Comparison of ENCODE assay signal across 8 cellular contexts in the genomic region with DNA sequence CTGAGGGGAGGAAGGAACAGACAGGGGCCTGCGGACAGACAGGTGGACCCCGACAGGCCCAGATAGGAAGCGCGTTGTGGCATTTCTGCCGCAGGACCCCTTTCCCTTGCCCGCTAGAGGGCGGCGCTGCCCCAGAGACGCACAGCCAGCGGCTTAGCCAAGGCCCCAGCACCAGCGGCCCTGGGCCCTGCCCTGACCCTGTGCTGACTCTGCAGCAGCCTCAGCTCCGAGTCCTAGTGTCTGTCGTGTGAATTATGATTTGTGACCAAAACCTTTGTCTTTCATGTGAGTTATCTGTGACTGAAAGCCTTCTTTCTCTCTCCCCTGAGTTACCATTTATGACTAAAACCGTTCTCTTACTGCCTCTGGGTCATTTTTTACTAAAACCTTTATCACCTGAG. TPM values are rescaled to one million over a fixed set of nuclear protein-coding genes. Genes with fewer than 3 reads are reported as not detected.
A peak's percentile ranks its signal among the peaks of the same experiment; 100 is the strongest.
DNase-seq lines count a peak whose midpoint lies in the region; ATAC-seq, FAIRE-seq and TF ChIP-seq lines count a peak whose summit lies in the region.

No MANE protein-coding gene starts in this region.

- no peak overlapping the region for H4K5ac ChIP-seq in mesendoderm (ENCODE audit: low read length)

- TF ChIP-seq EP300 in A549 (IDR thresholded peaks at IDR 0.05), result no peak

- no peak overlapping the region for H3K9ac ChIP-seq in mesendoderm (ENCODE audit: low read length)

- ATAC-seq in A549 (peak; percentile 96 to 99), HG03378 (IDR thresholded peaks at IDR 0.05; ENCODE audit: unreplicated experiment) (peak; percentile 65)

- peaks cover 7% of the 10 kb centered on the region for H3K27me3 ChIP-seq in mesendoderm (ENCODE audit: insufficient read depth, low read length, poor library complexity)

- no peak overlapping the region for H3K4me3 Mint-ChIP-seq in activated CD4-positive, alpha-beta memory T cell treated with anti-CD3 and anti-CD28 coated beads for 36 hours

- H2BK15ac ChIP-seq in mesendoderm (replicated peaks; ENCODE audit: low read depth), result no peak overlapping the region

- peak; percentile 93 for TF ChIP-seq CTCF in A549 (IDR thresholded peaks at IDR 0.05)

- TF ChIP-seq POLR2A in A549 (IDR thresholded peaks at IDR 0.05; ENCODE audit: low read length), result no peak

- H3K4me1 ChIP-seq in A549, result peaks cover 13% of the 10 kb centered on the region
- H3K4me1 ChIP-seq in mesendoderm (ENCODE audit: control insufficient read depth, low read depth, low read length), result peaks cover 6% of the 10 kb centered on the region

- H3K27me3 Mint-ChIP-seq in activated CD4-positive, alpha-beta memory T cell treated with anti-CD3 and anti-CD28 coated beads for 36 hours, result peaks cover 24% of the 10 kb centered on the region

- no peak overlapping the region for H3K4me2 ChIP-seq in A549
- H3K4me2 ChIP-seq in mesendoderm (ENCODE audit: low read length), result no peak overlapping the region

- H3K27ac Mint-ChIP-seq in activated CD4-positive, alpha-beta memory T cell treated with anti-CD3 and anti-CD28 coated beads for 36 hours, result no peak overlapping the region

- WGBS in A549 (ENCODE audit: missing lambda C conversion rate), result 7% methylated on average over 13 of the region's 14 CpGs
- WGBS in mesendoderm (ENCODE audit: extremely low coverage, insufficient coverage, low lambda C conversion rate), result no CpG with 5 or more reads among the region's 14 CpGs

- H3K27ac ChIP-seq in A549, result peak overlapping the region in 1 of 2 experiments; percentile 65; a peak in 3 of 6 replicates
- H3K27ac ChIP-seq in mesendoderm (ENCODE audit: low read depth, low read length), result no peak overlapping the region

- POLR2A ChIA-PET in A549 (lab: Yijun Ruan, JAX), result interaction anchor here (0.9 kb wide), 1 partner anchor 251 kb away, joined by 4 read pairs; no protein-coding TSS in a partner anchor
- POLR2A ChIA-PET in activated CD4-positive, alpha-beta memory T cell treated with anti-CD3 and anti-CD28 coated beads for 36 hours (lab: Charles Lee), result no interaction called here

- no peak overlapping the region for H3K56ac ChIP-seq in mesendoderm (ENCODE audit: low read length)

- H3K23ac ChIP-seq in mesendoderm (ENCODE audit: low read length), result no peak overlapping the region

- H2AK5ac ChIP-seq in mesendoderm (ENCODE audit: low read length), result no peak overlapping the region

- intact Hi-C loops in activated CD4-positive, alpha-beta memory T cell treated with anti-CD3 and anti-CD28 coated beads for 36 hours (cut with micrococcal nuclease), result loop anchor here (1.0 to 10.0 kb wide), 3 partner anchors 217 to 721 kb away; no protein-coding TSS in a partner anchor

- no peaks in the 10 kb centered on the region for H3K36me3 ChIP-seq in mesendoderm (ENCODE audit: control insufficient read depth, insufficient read depth, low read length)

- peaks cover 3% of the 10 kb centered on the region for H3K9me3 Mint-ChIP-seq in activated CD4-positive, alpha-beta memory T cell treated with anti-CD3 and anti-CD28 coated beads for 36 hours

- FAIRE-seq in A549 (lab: Jason Lieb, UNC) (no peak), GM18507 (lab: Jason Lieb, UNC) (peak; percentile 70)

- peak; percentile 80 to 89 for DNase-seq in A549 (ENCODE audit: low read depth in 1 of 2, low spot score in 1 of 2)
- peak; percentile 70 for DNase-seq in GM18507 (ENCODE audit: extremely low spot score, insufficient read length, low read depth)
- DNase-seq in NCI-H774 (lab: John Stamatoyannopoulos, UW), result peak; percentile 79
- DNase-seq in activated CD4-positive, alpha-beta memory T cell treated with anti-CD3 and anti-CD28 coated beads for 36 hours, result peak; percentile 77
- peak; percentile 90 for DNase-seq in ecto neural progenitor cell (ENCODE audit: low spot score)
- peak; percentile 84 for DNase-seq in mesendoderm
- DNase-seq in stimulated activated CD8-positive, alpha-beta memory T cell treated with anti-CD3 and anti-CD28 coated beads, Interleukin-4, amount 100 ng/mL, for 24 hours (ENCODE audit: low read depth), result peak; percentile 66

- no peaks in the 10 kb centered on the region for H3K79me1 ChIP-seq in mesendoderm (ENCODE audit: low read length)

- H3K4me1 Mint-ChIP-seq in activated CD4-positive, alpha-beta memory T cell treated with anti-CD3 and anti-CD28 coated beads for 36 hours (ENCODE audit: low read depth), result peaks cover 25% of the 10 kb centered on the region

- no peak overlapping the region for H3K18ac ChIP-seq in mesendoderm (ENCODE audit: low read length)

- no peak overlapping the region for H4K8ac ChIP-seq in mesendoderm (ENCODE audit: low read depth, low read length)

- peak; percentile 95 to 98 for TF ChIP-seq RAD21 in A549 (conservative IDR thresholded peaks at IDR 0.05 in 1 of 2, IDR thresholded peaks at IDR 0.05 in 1 of 2)

- H3K4ac ChIP-seq in mesendoderm (ENCODE audit: low read depth, low read length), result no peak overlapping the region

- no peak overlapping the region for H2BK120ac ChIP-seq in mesendoderm (ENCODE audit: low read depth, low read length)

- H2BK5ac ChIP-seq in mesendoderm (ENCODE audit: low read length), result no peak overlapping the region

- H3K4me3 ChIP-seq in A549 (no peak overlapping the region), mesendoderm (ENCODE audit: low read length) (no peak overlapping the region)

- CTCF ChIA-PET in A549 (lab: Yijun Ruan, JAX), result interaction anchor here (0.6 to 6.3 kb wide), 59 partner anchors 10 to 730 kb away, joined by 3 to 82 read pairs (median 5); partner anchors contain the start of gene NKD2
- CTCF ChIA-PET in activated CD4-positive, alpha-beta memory T cell treated with anti-CD3 and anti-CD28 coated beads for 36 hours (lab: Charles Lee), result interaction anchor here (0.6 to 1.9 kb wide), 26 partner anchors 9 to 730 kb away, joined by 3 to 23 read pairs (median 4); partner anchors contain the start of genes BRD9, NKD2 and TRIP13

- no peaks in the 10 kb centered on the region for H3K9me3 ChIP-seq in A549

- peaks cover 12% of the 10 kb centered on the region for H3K36me3 Mint-ChIP-seq in activated CD4-positive, alpha-beta memory T cell treated with anti-CD3 and anti-CD28 coated beads for 36 hours

- no peaks in the 10 kb centered on the region for H3K79me2 ChIP-seq in mesendoderm (ENCODE audit: control insufficient read depth, insufficient read depth, low read length)

TF ChIP-seq in A549, 52 proteins besides CTCF, POLR2A, EP300 and RAD21:
- TF ChIP-seq MAX (IDR thresholded peaks at IDR 0.05) (0 out of 2 replicates have a peak, but pooled peaks have one; percentile 32), CHD2 (IDR thresholded peaks at IDR 0.05; ENCODE audit: low read length, partially characterized antibody) (no peak), ZFP36 (IDR thresholded peaks at IDR 0.05; ENCODE audit: borderline replicate concordance, partially characterized antibody) (peak; percentile 67), MAFK (IDR thresholded peaks at IDR 0.05; ENCODE audit: partially characterized antibody) (peak; percentile 83), SMC3 (IDR thresholded peaks at IDR 0.05) (peak; percentile 96), CBX2 (IDR thresholded peaks at IDR 0.05; ENCODE audit: borderline replicate concordance, low read depth) (no peak), HOXB5 (CRISPR knock-in tag; IDR thresholded peaks at IDR 0.05) (no peak)
- TF ChIP-seq, protein P1, sequence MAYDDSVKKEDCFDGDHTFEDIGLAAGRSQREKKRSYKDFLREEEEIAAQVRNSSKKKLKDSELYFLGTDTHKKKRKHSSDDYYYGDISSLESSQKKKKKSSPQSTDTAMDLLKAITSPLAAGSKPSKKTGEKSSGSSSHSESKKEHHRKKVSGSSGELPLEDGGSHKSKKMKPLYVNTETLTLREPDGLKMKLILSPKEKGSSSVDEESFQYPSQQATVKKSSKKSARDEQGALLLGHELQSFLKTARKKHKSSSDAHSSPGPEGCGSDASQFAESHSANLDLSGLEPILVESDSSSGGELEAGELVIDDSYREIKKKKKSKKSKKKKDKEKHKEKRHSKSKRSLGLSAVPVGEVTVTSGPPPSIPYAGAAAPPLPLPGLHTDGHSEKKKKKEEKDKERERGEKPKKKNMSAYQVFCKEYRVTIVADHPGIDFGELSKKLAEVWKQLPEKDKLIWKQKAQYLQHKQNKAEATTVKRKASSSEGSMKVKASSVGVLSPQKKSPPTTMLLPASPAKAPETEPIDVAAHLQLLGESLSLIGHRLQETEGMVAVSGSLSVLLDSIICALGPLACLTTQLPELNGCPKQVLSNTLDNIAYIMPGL (CRISPR knock-in tag; IDR thresholded peaks at IDR 0.05; ENCODE audit: borderline replicate concordance), result no peak

RNA-seq across cellular contexts. Expression of gene TRIP13, which starts 30.8 kb away (rescaled TPM):
- 62.4 and 82.4 TPM in 2 replicates for polyA plus RNA-seq in A549 (2011; rRNA removed)
- polyA plus RNA-seq in A549 (2012; cell fraction: cytosol; rRNA removed), result 42.1 and 48.3 TPM in 2 replicates
- 32.4 and 42.7 TPM in 2 replicates for polyA plus RNA-seq in A549 (2012; cell fraction: nucleus; rRNA removed)
- polyA plus RNA-seq in A549 (2017; fragmentation: RNase III; extraction: RNeasy Plus Mini Kit Qiagen cat#74134 plus additional on column Dnase treatment), result 54.0 to 60.2 TPM (median 54.6 TPM) in 3 replicates
- 30.4 and 32.2 TPM in 2 replicates for polyA minus RNA-seq in A549 (2011; rRNA and poly(A)+ RNA removed)
- total RNA-seq in activated CD4-positive, alpha-beta memory T cell treated with anti-CD3 and anti-CD28 coated beads for 36 hours, result 10 to 100 TPM; 32.4 to 33.9 TPM
- polyA plus RNA-seq in mesendoderm (2013, experiment 1 of 2), result 48.7 TPM
- polyA plus RNA-seq in mesendoderm (2013, experiment 2 of 2), result 50.9 TPM

RNA-seq across cellular contexts. Expression of gene BRD9, which starts 30.9 kb away (rescaled TPM):
- 11.6 and 15.8 TPM in 2 replicates for polyA plus RNA-seq in A549 (2011; rRNA removed)
- 13.1 and 14.0 TPM in 2 replicates for polyA plus RNA-seq in A549 (2012; cell fraction: cytosol; rRNA removed)
- 48.6 and 72.1 TPM in 2 replicates for polyA plus RNA-seq in A549 (2012; cell fraction: nucleus; rRNA removed)
- 28.9 to 31.0 TPM (median 29.6 TPM) in 3 replicates for polyA plus RNA-seq in A549 (2017; fragmentation: RNase III; extraction: RNeasy Plus Mini Kit Qiagen cat#74134 plus additional on column Dnase treatment)
- polyA minus RNA-seq in A549 (2011; rRNA and poly(A)+ RNA removed), result 19.2 and 25.4 TPM in 2 replicates
- 10 to 100 TPM; 43.1 to 50.7 TPM for total RNA-seq in activated CD4-positive, alpha-beta memory T cell treated with anti-CD3 and anti-CD28 coated beads for 36 hours
- 36.9 TPM for polyA plus RNA-seq in mesendoderm (2013, experiment 1 of 2)
- polyA plus RNA-seq in mesendoderm (2013, experiment 2 of 2), result 36.8 TPM
